In genomic region chr5:167587768-167588167, GRCh38 we compare ENCODE assay signal across 10 cellular contexts.
DNase-seq lines count a peak whose midpoint lies in the region; ATAC-seq and TF ChIP-seq lines count a peak whose summit lies in the region.
"Had no signal": no experiment of that assay in that cellular context is flagged by ENCODE, and none has a peak within 500 bp of the region (broad histone marks: within the 10 kb centered on the region; RNA-seq: fewer than 3 reads in every experiment).

No MANE protein-coding gene starts in this region.

- BruUV-seq in MCF 10A (replicated peaks; lab: Mats Ljungman, UMichigan) = no TSS peak

- H3K9me3 ChIP-seq in breast epithelium (no peaks in the 10 kb centered on the region), fibroblast of lung (ENCODE audit: control insufficient read depth, insufficient read depth, low read depth, low read length) (no peaks in the 10 kb centered on the region), thoracic aorta (no peaks in the 10 kb centered on the region)
- H3K9me3 ChIP-seq: sigmoid colon had no signal

- H3K36me3 ChIP-seq in breast epithelium = no peaks in the 10 kb centered on the region
- no peaks in the 10 kb centered on the region for H3K36me3 ChIP-seq in fibroblast of lung (ENCODE audit: control insufficient read depth, insufficient read depth, low read length)
- no peaks in the 10 kb centered on the region for H3K36me3 ChIP-seq in thoracic aorta
- H3K36me3 ChIP-seq: sigmoid colon had no signal

- no peak for TF ChIP-seq POLR2A in breast epithelium (IDR thresholded peaks at IDR 0.05)

- H3K4me1 ChIP-seq in breast epithelium = no peaks in the 10 kb centered on the region
- H3K4me1 ChIP-seq in fibroblast of lung (ENCODE audit: control insufficient read depth, extremely low read depth, insufficient read depth, low read length) = no peaks in the 10 kb centered on the region
- H3K4me1 ChIP-seq in thoracic aorta (ENCODE audit: control insufficient read depth in 1 of 2, low read depth in 2 of 2) = no peaks in the 10 kb centered on the region
- H3K4me1 ChIP-seq: sigmoid colon had no signal

- no peak overlapping the region for H2AFZ ChIP-seq in fibroblast of lung (ENCODE audit: low read length)

- TF ChIP-seq CTCF in MCF 10A (IDR thresholded peaks at IDR 0.05; ENCODE audit: unreplicated experiment) = peak; percentile 65
- peak in 1 of 3 donors; percentile 30 for TF ChIP-seq CTCF in breast epithelium (IDR thresholded peaks at IDR 0.05)
- TF ChIP-seq CTCF in fibroblast of lung (conservative IDR thresholded peaks at IDR 0.05 in 1 of 2, IDR thresholded peaks at IDR 0.05 in 1 of 2; ENCODE audit: low read depth in 1 of 2, low read length in 2 of 2) = peak; percentile 41 to 63
- peak; percentile 11 for TF ChIP-seq CTCF in thoracic aorta (IDR thresholded peaks at IDR 0.05)

- H3K9ac ChIP-seq in fibroblast of lung (ENCODE audit: insufficient read depth, low read length) = no peak overlapping the region

- no peaks in the 10 kb centered on the region for H3K27me3 ChIP-seq in breast epithelium
- no peaks in the 10 kb centered on the region for H3K27me3 ChIP-seq in fibroblast of lung (ENCODE audit: control insufficient read depth, insufficient read depth, low read length)
- no peaks in the 10 kb centered on the region for H3K27me3 ChIP-seq in thoracic aorta (replicated peaks; ENCODE audit: insufficient read depth)
- H3K27me3 ChIP-seq: sigmoid colon had no signal

- H3K79me2 ChIP-seq in fibroblast of lung (ENCODE audit: control insufficient read depth, insufficient read depth, low read length) = no peaks in the 10 kb centered on the region

- no peak overlapping the region for H3K4me3 Mint-ChIP-seq in MCF 10A (ENCODE audit: unreplicated experiment)
- H3K4me3 Mint-ChIP-seq: activated B cell treated with CpG ODN at 0.5 μM for 24 hours had no signal

- CTCF ChIA-PET in MCF 10A (lab: Yijun Ruan, JAX) = interaction anchor here (0.6 to 4.7 kb wide), 26 partner anchors 9 to 762 kb away, joined by 3 to 38 read pairs (median 4); no protein-coding TSS in a partner anchor

- H3K36me3 Mint-ChIP-seq in MCF 10A (ENCODE audit: insufficient read depth, unreplicated experiment) = no peaks in the 10 kb centered on the region

- no peaks in the 10 kb centered on the region for H3K27me3 Mint-ChIP-seq in MCF 10A (ENCODE audit: insufficient read depth, unreplicated experiment)
- H3K27me3 Mint-ChIP-seq: activated B cell treated with CpG ODN at 0.5 μM for 24 hours had no signal

- H3K4me2 ChIP-seq in fibroblast of lung (ENCODE audit: extremely low read depth, insufficient read depth, low read length) = no peak overlapping the region

- intact Hi-C loops in MCF 10A (cut with micrococcal nuclease) = no loop called here
- intact Hi-C loops in breast epithelium (cut with DNase I; ENCODE audit: low total_unique reads) = no loop called here

- no peak overlapping the region for H3K4me3 ChIP-seq in breast epithelium
- no peak overlapping the region for H3K4me3 ChIP-seq in fibroblast of lung (replicated peaks in 1 of 4; ENCODE audit: control extremely low read depth in 1 of 4, insufficient read depth in 1 of 4, low read depth in 3 of 4, low read length in 4 of 4)
- H3K4me3 ChIP-seq in thoracic aorta = no peak overlapping the region
- H3K4me3 ChIP-seq: sigmoid colon had no signal

- H4K20me1 ChIP-seq in fibroblast of lung (ENCODE audit: control insufficient read depth, extremely low read depth, insufficient read depth, low read length) = no peaks in the 10 kb centered on the region

- no peaks in the 10 kb centered on the region for H3K9me3 Mint-ChIP-seq in MCF 10A (ENCODE audit: unreplicated experiment)

- ATAC-seq in thoracic aorta (ENCODE audit: insufficient number of reproducible peaks, low FRiP score, low read depth) (no peak), GM21529 (IDR thresholded peaks at IDR 0.05; ENCODE audit: unreplicated experiment) (no peak), HG02981 (IDR thresholded peaks at IDR 0.05; ENCODE audit: unreplicated experiment) (no peak)

- POLR2A ChIA-PET in MCF 10A (lab: Yijun Ruan, JAX) = interaction anchor here (0.6 to 3.7 kb wide), 5 partner anchors 9 to 1527 kb away, joined by 3 to 11 read pairs (median 4); no protein-coding TSS in a partner anchor

- H3K27ac Mint-ChIP-seq in MCF 10A (ENCODE audit: low read depth, unreplicated experiment) = no peak overlapping the region
- H3K27ac Mint-ChIP-seq: activated B cell treated with CpG ODN at 0.5 μM for 24 hours had no signal

- peaks cover 10% of the 10 kb centered on the region for H3K4me1 Mint-ChIP-seq in MCF 10A (ENCODE audit: insufficient read depth, unreplicated experiment)
- H3K4me1 Mint-ChIP-seq: activated B cell treated with CpG ODN at 0.5 μM for 24 hours had no signal

- H3K27ac ChIP-seq in breast epithelium (no peak overlapping the region), fibroblast of lung (ENCODE audit: insufficient read depth, low read length) (no peak overlapping the region), thoracic aorta (no peak overlapping the region)
- H3K27ac ChIP-seq: sigmoid colon had no signal

- DNase-seq in MCF 10A (ENCODE audit: unreplicated experiment) = peak; percentile 78
- DNase-seq in breast epithelium (ENCODE audit: low spot score in 2 of 2) = no peak
- peak; percentile 67 for DNase-seq in NCI-H82 treated with DMSO at 0.1 percent for 48 hours (lab: John Stamatoyannopoulos, UW; ENCODE audit: unreplicated experiment)
- DNase-seq in fibroblast of lung (ENCODE audit: low read depth in 2 of 2) = peak; percentile 37 to 47
- DNase-seq in thoracic aorta (ENCODE audit: low spot score) = no peak
- no peak for DNase-seq in putamen (ENCODE audit: low spot score)
- DNase-seq: activated B cell treated with CpG ODN at 0.5 μM for 24 hours, sigmoid colon had no signal

Comparison
In these comparisons a context has a peak if more than half of its experiments do, and no peak if none do; other contexts are left out.
1. DNase-seq: peak in MCF 10A (single experiment), NCI-H82 treated with DMSO at 0.1 percent for 48 hours (single experiment) and fibroblast of lung (2 of 2); none in breast epithelium (0 of 2), thoracic aorta (single experiment) and putamen (single experiment).